12 cellular contexts compared by ENCODE assay signal in the genomic region with DNA sequence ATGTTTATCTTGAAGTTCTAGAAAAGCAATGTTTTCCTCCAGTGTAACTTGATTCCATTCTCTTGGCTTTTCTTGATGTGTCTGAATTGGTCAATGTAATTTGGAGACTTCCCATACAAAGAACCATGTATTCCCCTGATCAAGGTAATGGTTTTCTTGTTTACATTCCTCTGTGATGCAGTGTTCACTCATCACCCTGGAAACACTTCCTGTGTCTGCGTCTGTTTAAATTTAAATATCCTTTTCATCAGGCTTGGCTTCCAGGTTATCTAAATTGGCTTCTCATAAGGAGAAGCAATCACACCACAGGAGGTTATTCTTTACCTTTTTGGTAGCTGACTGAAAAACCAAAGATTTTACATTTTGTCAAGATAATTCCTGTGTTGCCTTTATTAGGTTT.
A peak's percentile ranks its signal among the peaks of the same experiment; 100 is the strongest.
DNase-seq lines count a peak whose midpoint lies in the region; ATAC-seq, FAIRE-seq and TF ChIP-seq lines count a peak whose summit lies in the region.
"Had no signal": no experiment of that assay in that cellular context is flagged by ENCODE, and none has a peak within 500 bp of the region (broad histone marks: within the 10 kb centered on the region; RNA-seq: fewer than 3 reads in every experiment).

No MANE protein-coding gene starts in this region.

- FAIRE-seq in H1 (lab: Jason Lieb, UNC), result peak; percentile 81

- H2BK20ac ChIP-seq in H1 (ENCODE audit: low read length), result no peak overlapping the region

- H3K4me1 Mint-ChIP-seq in GM23338, result peaks cover 36% of the 10 kb centered on the region

- TF ChIP-seq POLR2A in H1 (IDR thresholded peaks at IDR 0.05; ENCODE audit: control extremely low read depth in 1 of 2, low read depth in 2 of 2, low read length in 2 of 2), result no peak

- H3K56ac ChIP-seq in H1 (replicated peaks; ENCODE audit: insufficient read length, low read depth, low read length), result no peak overlapping the region

- no peaks in the 10 kb centered on the region for H3K79me1 ChIP-seq in H1 (ENCODE audit: low read depth, low read length)

- H3K4me3 Mint-ChIP-seq in GM23338, result peak overlapping the region; percentile 27; the same call in 1 of the 3 replicates
- H3K4me3 Mint-ChIP-seq: stimulated activated memory B cell treated with anti-CD40 and anti-IgM and Interleukin-4, amounts not matched to agents 10 μg/mL and 1 μg/mL and 100 μg/mL, for 72 hours had no signal

- no peaks in the 10 kb centered on the region for H3K9me3 ChIP-seq in H1 (ENCODE audit: insufficient read depth in 2 of 2, low read depth in 1 of 2, low read length in 1 of 2)
- H3K9me3 ChIP-seq in aorta (ENCODE audit: control insufficient read depth, low read length), result no peaks in the 10 kb centered on the region
- H3K9me3 ChIP-seq: prostate gland had no signal

- TF ChIP-seq CTCF in GM23338 (conservative IDR thresholded peaks at IDR 0.05; ENCODE audit: low read depth in 2 of 2), result no peak
- TF ChIP-seq CTCF in H1 (IDR thresholded peaks at IDR 0.05; ENCODE audit: control extremely low read depth in 1 of 3, insufficient read depth in 1 of 3, low read depth in 1 of 3, low read length in 3 of 3), result no peak

- no peaks in the 10 kb centered on the region for H3K23me2 ChIP-seq in H1 (ENCODE audit: low read depth, low read length)

- no peak overlapping the region for H3K14ac ChIP-seq in H1 (ENCODE audit: insufficient read length)

- H3K18ac ChIP-seq in H1 (ENCODE audit: extremely low read depth, low read length), result no peak overlapping the region

- no peaks in the 10 kb centered on the region for H3K9me2 ChIP-seq in GM23338 (ENCODE audit: insufficient read depth)

- H3K9me3 Mint-ChIP-seq in GM23338, result no peaks in the 10 kb centered on the region
- H3K9me3 Mint-ChIP-seq: activated naive CD4-positive, alpha-beta T cell treated with anti-CD3 and anti-CD28 coated beads, Interleukin-2, amount 50 U/mL, for 72 hours; stimulated activated memory B cell treated with anti-CD40 and anti-IgM and Interleukin-4, amounts not matched to agents 10 μg/mL and 1 μg/mL and 100 μg/mL, for 72 hours had no signal

- no peaks in the 10 kb centered on the region for H3F3A ChIP-seq in GM23338 (replicated peaks; ENCODE audit: low read depth)

- H3K27ac Mint-ChIP-seq in GM23338, result peak overlapping the region; percentile 93
- H3K27ac Mint-ChIP-seq: activated naive CD4-positive, alpha-beta T cell treated with anti-CD3 and anti-CD28 coated beads, Interleukin-2, amount 50 U/mL, for 72 hours; stimulated activated memory B cell treated with anti-CD40 and anti-IgM and Interleukin-4, amounts not matched to agents 10 μg/mL and 1 μg/mL and 100 μg/mL, for 72 hours had no signal

- 0% methylated on average over 1 of the region's 1 CpG; no CpG with 5 or more reads in 1 of the 2 experiments for WGBS in H1 (ENCODE audit: extremely low coverage in 1 of 2, insufficient coverage in 1 of 2, insufficient read length in 1 of 2, insufficient replicate concordance in 2 of 2, low coverage in 1 of 2, low lambda C conversion rate in 2 of 2, missing lambda C conversion rate in 1 of 2), 2 experiments
- 3 to 4% methylated on average over 1 of the region's 1 CpG for WGBS in aorta, 2 donors

- H3K9ac ChIP-seq in H1 (replicated peaks in 1 of 4; ENCODE audit: extremely low read depth in 1 of 4, low read depth in 3 of 4, low read length in 3 of 4), result no peak overlapping the region

- H2BK15ac ChIP-seq in H1 (ENCODE audit: low read length), result no peak overlapping the region

- POLR2A ChIA-PET in H1 (lab: Charles Lee; ENCODE audit: partially characterized antibody), result no interaction called here

- H4K20me1 ChIP-seq in GM23338 (replicated peaks; ENCODE audit: insufficient read depth) (no peaks in the 10 kb centered on the region), H1 (replicated peaks in 1 of 2; ENCODE audit: control insufficient read depth in 1 of 2, insufficient read depth in 2 of 2, low read length in 2 of 2) (no peaks in the 10 kb centered on the region)

- no peak overlapping the region for H3K23ac ChIP-seq in H1 (ENCODE audit: insufficient read length)

- no peak overlapping the region for H4K8ac ChIP-seq in H1 (ENCODE audit: extremely low read depth, insufficient read depth, low read length)

- peak; percentile 84 for DNase-seq in GM23338 (ENCODE audit: low spot score)
- DNase-seq in NCI-H2196 (lab: John Stamatoyannopoulos, UW; ENCODE audit: unreplicated experiment), result peak; percentile 5
- no peak for DNase-seq in H1 (ENCODE audit: low read depth in 1 of 2, low spot score in 2 of 2)
- DNase-seq in non-pigmented ciliary epithelial cell (ENCODE audit: low read depth), result peak; percentile 40
- DNase-seq in NCI-H1092 (lab: John Stamatoyannopoulos, UW), result no peak
- no peak for DNase-seq in aorta
- DNase-seq: heart left ventricle, NCI-H1092 treated with DMSO at 0.1 percent for 48 hours had no signal

- H3K36me3 Mint-ChIP-seq in GM23338 (ENCODE audit: low read depth), result peaks cover 5% of the 10 kb centered on the region; the same call in 2 of the 3 replicates
- H3K36me3 Mint-ChIP-seq: activated naive CD4-positive, alpha-beta T cell treated with anti-CD3 and anti-CD28 coated beads, Interleukin-2, amount 50 U/mL, for 72 hours; stimulated activated memory B cell treated with anti-CD40 and anti-IgM and Interleukin-4, amounts not matched to agents 10 μg/mL and 1 μg/mL and 100 μg/mL, for 72 hours had no signal

- no peak overlapping the region for H2BK5ac ChIP-seq in H1 (ENCODE audit: low read depth, low read length)

- no peak overlapping the region for H2AFZ ChIP-seq in GM23338
- H2AFZ ChIP-seq in H1 (ENCODE audit: low read length), result no peak overlapping the region

- CTCF ChIA-PET in H1 (lab: Charles Lee; ENCODE audit: partially characterized antibody), result interaction anchor here (2.3 kb wide), 1 partner anchor 85 kb away, joined by 5 read pairs; no protein-coding TSS in a partner anchor

- H3K27me3 ChIP-seq in GM23338 (ENCODE audit: insufficient read depth), result no peaks in the 10 kb centered on the region
- no peaks in the 10 kb centered on the region for H3K27me3 ChIP-seq in H1 (replicated peaks in 1 of 4; ENCODE audit: control insufficient read depth in 3 of 4, extremely low read depth in 1 of 4, insufficient read depth in 3 of 4, low read length in 3 of 4)
- no peaks in the 10 kb centered on the region for H3K27me3 ChIP-seq in aorta (ENCODE audit: control insufficient read depth in 1 of 2, insufficient read depth in 2 of 2, low read length in 1 of 2)

- no peak overlapping the region for H4K5ac ChIP-seq in H1 (ENCODE audit: insufficient read length, low read depth, low read length)

- no peak overlapping the region for H4K91ac ChIP-seq in H1 (replicated peaks; ENCODE audit: insufficient read length, low read length)

- no peak overlapping the region for H2BK12ac ChIP-seq in H1 (ENCODE audit: low read depth, low read length)

- no peak for TF ChIP-seq RAD21 in H1 (IDR thresholded peaks at IDR 0.05 in 1 of 2, conservative IDR thresholded peaks at IDR 0.05 in 1 of 2; ENCODE audit: low read depth in 2 of 2, low read length in 2 of 2)

- TF ChIP-seq EP300 in H1 (IDR thresholded peaks at IDR 0.05; ENCODE audit: borderline replicate concordance in 1 of 2, low read depth in 2 of 2, low read length in 2 of 2), result peak in 1 of 2 experiments; percentile 12; a peak in 1 of 3 replicates

- H3K4me3 ChIP-seq in GM23338 (no peak overlapping the region), H1 (ENCODE audit: extremely low read depth in 1 of 4, insufficient read depth in 2 of 4, low read depth in 3 of 4, low read length in 4 of 4) (no peak overlapping the region; a peak in 1 of 8 replicates), aorta (ENCODE audit: low read length in 2 of 2) (no peak overlapping the region)
- H3K4me3 ChIP-seq: heart left ventricle, prostate gland had no signal

- H3K4me2 ChIP-seq in GM23338, result no peak overlapping the region
- H3K4me2 ChIP-seq in H1 (ENCODE audit: insufficient read depth in 1 of 2, low read depth in 2 of 2, low read length in 2 of 2), result peak overlapping the region in 1 of 2 experiments; percentile 10; a peak in 1 of 4 replicates

- H2BK120ac ChIP-seq in H1 (replicated peaks; ENCODE audit: low read depth, low read length), result no peak overlapping the region

- H3K4me1 ChIP-seq in GM23338 (ENCODE audit: insufficient read depth) (peaks cover 27% of the 10 kb centered on the region), H1 (replicated peaks in 1 of 4; ENCODE audit: control insufficient read depth in 3 of 4, insufficient read depth in 4 of 4, low read length in 3 of 4) (peaks cover 0 to 6% (median 2%) of the 10 kb centered on the region in 4 experiments; a peak in 2 of 7 replicates), aorta (ENCODE audit: control insufficient read depth in 1 of 2, insufficient read depth in 2 of 2, low read length in 2 of 2) (no peaks in the 10 kb centered on the region)
- H3K4me1 ChIP-seq: heart left ventricle, prostate gland had no signal

- H3K36me3 ChIP-seq in GM23338 (ENCODE audit: insufficient read depth), result no peaks in the 10 kb centered on the region
- H3K36me3 ChIP-seq in H1 (ENCODE audit: control insufficient read depth in 2 of 4, insufficient read depth in 4 of 4, low read length in 3 of 4), result no peaks in the 10 kb centered on the region
- no peaks in the 10 kb centered on the region for H3K36me3 ChIP-seq in aorta (ENCODE audit: control insufficient read depth in 1 of 2, insufficient read depth in 2 of 2, low read length in 1 of 2)
- H3K36me3 ChIP-seq: heart left ventricle, prostate gland had no signal

- intact Hi-C loops in aorta (cut with DNase I), result no loop called here

- H3K79me2 ChIP-seq in GM23338 (replicated peaks; ENCODE audit: insufficient read depth) (no peaks in the 10 kb centered on the region), H1 (ENCODE audit: control insufficient read depth in 1 of 2, insufficient read depth in 2 of 2, low read length in 2 of 2) (no peaks in the 10 kb centered on the region)

- no peak overlapping the region for H3K27ac ChIP-seq in GM23338 (ENCODE audit: low read depth)
- H3K27ac ChIP-seq in H1 (ENCODE audit: low read depth, low read length), result no peak overlapping the region
- no peak overlapping the region for H3K27ac ChIP-seq in aorta (ENCODE audit: low read depth in 1 of 2, low read length in 2 of 2)
- H3K27ac ChIP-seq: heart left ventricle, prostate gland had no signal

- H3K4ac ChIP-seq in H1 (replicated peaks; ENCODE audit: insufficient read length, low read depth, low read length), result no peak overlapping the region

- peaks cover 2% of the 10 kb centered on the region for H3K27me3 Mint-ChIP-seq in GM23338 (ENCODE audit: insufficient read depth, low read depth, poor library complexity)

- no peak overlapping the region for H2AK5ac ChIP-seq in H1 (ENCODE audit: low read depth, low read length)

- ATAC-seq in GM23338 (peak; percentile 79), GM21723 (IDR thresholded peaks at IDR 0.05; ENCODE audit: unreplicated experiment) (no peak), aorta (ENCODE audit: low FRiP score) (no peak)
- ATAC-seq: activated naive CD4-positive, alpha-beta T cell treated with anti-CD3 and anti-CD28 coated beads, Interleukin-2, amount 50 U/mL, for 72 hours; stimulated activated memory B cell treated with anti-CD40 and anti-IgM and Interleukin-4, amounts not matched to agents 10 μg/mL and 1 μg/mL and 100 μg/mL, for 72 hours had no signal

TF ChIP-seq in GM23338, 12 proteins besides CTCF, POLR2A, EP300 and RAD21 (continues in another document):
- TF ChIP-seq POLR2AphosphoS5 (IDR thresholded peaks at IDR 0.05; ENCODE audit: low read depth), result no peak

Comparison
In these comparisons a context has a peak if more than half of its experiments do, and no peak if none do; other contexts are left out.
1. DNase-seq: peak in GM23338 (single experiment), NCI-H2196 (single experiment) and non-pigmented ciliary epithelial cell (single experiment); none in H1 (0 of 2), NCI-H1092 (single experiment) and aorta (0 of 2).